18 cellular contexts compared by ENCODE assay signal in genomic region chr7:139711991-139712753, GRCh38.
DNase-seq lines count a peak whose midpoint lies in the region; ATAC-seq and TF ChIP-seq lines count a peak whose summit lies in the region.
"Had no signal": no experiment of that assay in that cellular context is flagged by ENCODE, and none has a peak within 500 bp of the region (broad histone marks: within the 10 kb centered on the region; RNA-seq: fewer than 3 reads in every experiment).

No MANE protein-coding gene starts in this region.

- DNase-seq in right atrium auricular region (ENCODE audit: low spot score) (peak; percentile 50), Right ventricle myocardium superior (no peak), coronary artery (ENCODE audit: low spot score) (peak; percentile 66), natural killer cell (no peak), NCI-H82 treated with DMSO at 0.1 percent for 48 hours (lab: John Stamatoyannopoulos, UW; ENCODE audit: unreplicated experiment) (no peak), NCI-H2029 (lab: John Stamatoyannopoulos, UW) (no peak), suprapubic skin (ENCODE audit: low spot score in 2 of 2) (no peak), NCI-H2029 treated with DMSO at 0.1 percent for 48 hours (lab: John Stamatoyannopoulos, UW) (no peak)
- DNase-seq: activated CD8-positive, alpha-beta memory T cell treated with anti-CD3 and anti-CD28 coated beads, Interleukin-2, amount 50 U/mL, for 4 hours; activated gamma-delta T cell; COR-L47; NCI-H1417 treated with DMSO at 0.1 percent for 48 hours; SJCRH30; stomach; T-helper 9 cell had no signal

- H3K27me3 ChIP-seq in right atrium auricular region (no peaks in the 10 kb centered on the region), suprapubic skin (no peaks in the 10 kb centered on the region)
- H3K27me3 ChIP-seq: ascending aorta, esophagus muscularis mucosa, SJCRH30, stomach had no signal

- TF ChIP-seq POLR2A in suprapubic skin (IDR thresholded peaks at IDR 0.05) = no peak

- H3K27ac Mint-ChIP-seq in natural killer cell = peak overlapping the region; percentile 45 to 53
- H3K27ac Mint-ChIP-seq: dendritic cell treated with granulocyte-macrophage colony-stimulating factor and Interleukin-4, amounts not matched to agents 40 ng/mL and 50 ng/mL, for 4 days had no signal

- no peak for TF ChIP-seq EP300 in suprapubic skin (IDR thresholded peaks at IDR 0.05)

- peaks cover 43 to 46% of the 10 kb centered on the region in 2 donors for H3K4me1 Mint-ChIP-seq in natural killer cell

- H3K4me1 ChIP-seq in right atrium auricular region = peaks cover 0 to 52% of the 10 kb centered on the region in 2 donors
- peaks cover 9% of the 10 kb centered on the region for H3K4me1 ChIP-seq in suprapubic skin
- H3K4me1 ChIP-seq: ascending aorta, SJCRH30 had no signal

- no peaks in the 10 kb centered on the region for H3K27me3 Mint-ChIP-seq in natural killer cell (ENCODE audit: low read depth in 2 of 2)
- H3K27me3 Mint-ChIP-seq: dendritic cell treated with granulocyte-macrophage colony-stimulating factor and Interleukin-4, amounts not matched to agents 40 ng/mL and 50 ng/mL, for 4 days had no signal

- no peak for TF ChIP-seq CTCF in right atrium auricular region (IDR thresholded peaks at IDR 0.05)
- TF ChIP-seq CTCF in coronary artery (IDR thresholded peaks at IDR 0.05) = no peak
- TF ChIP-seq CTCF in natural killer cell (IDR thresholded peaks at IDR 0.05) = no peak
- TF ChIP-seq CTCF in suprapubic skin (IDR thresholded peaks at IDR 0.05) = no peak

- H3K4me3 ChIP-seq in right atrium auricular region (no peak overlapping the region), coronary artery (no peak overlapping the region), suprapubic skin (no peak overlapping the region)
- H3K4me3 ChIP-seq: ascending aorta, esophagus muscularis mucosa, SJCRH30, stomach had no signal

- ATAC-seq in Right ventricle myocardium superior (ENCODE audit: poor library complexity) = no peak
- no peak for ATAC-seq in natural killer cell

- H3K9me3 ChIP-seq in right atrium auricular region = no peaks in the 10 kb centered on the region
- no peaks in the 10 kb centered on the region for H3K9me3 ChIP-seq in suprapubic skin
- H3K9me3 ChIP-seq: ascending aorta, esophagus muscularis mucosa, SJCRH30, stomach had no signal

- H3K4me3 Mint-ChIP-seq in natural killer cell = no peak overlapping the region
- H3K4me3 Mint-ChIP-seq: dendritic cell treated with granulocyte-macrophage colony-stimulating factor and Interleukin-4, amounts not matched to agents 40 ng/mL and 50 ng/mL, for 4 days had no signal

- no peaks in the 10 kb centered on the region for H3K9me3 Mint-ChIP-seq in natural killer cell
- H3K9me3 Mint-ChIP-seq: dendritic cell treated with granulocyte-macrophage colony-stimulating factor and Interleukin-4, amounts not matched to agents 40 ng/mL and 50 ng/mL, for 4 days had no signal

- peaks cover 13% of the 10 kb centered on the region for H3K36me3 Mint-ChIP-seq in natural killer cell

- peaks cover 43% of the 10 kb centered on the region for H3K36me3 ChIP-seq in right atrium auricular region
- peaks cover 35% of the 10 kb centered on the region for H3K36me3 ChIP-seq in suprapubic skin

- WGBS in suprapubic skin = 75% methylated on average over 11 of the region's 11 CpGs

- intact Hi-C loops in Right ventricle myocardium superior (cut with DNase I) = no loop called here
- intact Hi-C loops in natural killer cell (cut with micrococcal nuclease) = no loop called here

- H3K27ac ChIP-seq in right atrium auricular region = peak overlapping the region; percentile 11 to 38
- no peak overlapping the region for H3K27ac ChIP-seq in coronary artery
- no peak overlapping the region for H3K27ac ChIP-seq in suprapubic skin
- H3K27ac ChIP-seq: ascending aorta, esophagus muscularis mucosa, SJCRH30, stomach had no signal

Comparison
In these comparisons a context has a peak if more than half of its experiments do, and no peak if none do; other contexts are left out.
1. DNase-seq: peak in right atrium auricular region (single experiment) and coronary artery (single experiment); none in Right ventricle myocardium superior (single experiment), natural killer cell (single experiment), NCI-H82 treated with DMSO at 0.1 percent for 48 hours (single experiment), NCI-H2029 (single experiment), suprapubic skin (0 of 2) and NCI-H2029 treated with DMSO at 0.1 percent for 48 hours (single experiment).
2. H3K27ac ChIP-seq: peak in right atrium auricular region (2 of 2); none in coronary artery (0 of 2) and suprapubic skin (single experiment).